In the genomic region with DNA sequence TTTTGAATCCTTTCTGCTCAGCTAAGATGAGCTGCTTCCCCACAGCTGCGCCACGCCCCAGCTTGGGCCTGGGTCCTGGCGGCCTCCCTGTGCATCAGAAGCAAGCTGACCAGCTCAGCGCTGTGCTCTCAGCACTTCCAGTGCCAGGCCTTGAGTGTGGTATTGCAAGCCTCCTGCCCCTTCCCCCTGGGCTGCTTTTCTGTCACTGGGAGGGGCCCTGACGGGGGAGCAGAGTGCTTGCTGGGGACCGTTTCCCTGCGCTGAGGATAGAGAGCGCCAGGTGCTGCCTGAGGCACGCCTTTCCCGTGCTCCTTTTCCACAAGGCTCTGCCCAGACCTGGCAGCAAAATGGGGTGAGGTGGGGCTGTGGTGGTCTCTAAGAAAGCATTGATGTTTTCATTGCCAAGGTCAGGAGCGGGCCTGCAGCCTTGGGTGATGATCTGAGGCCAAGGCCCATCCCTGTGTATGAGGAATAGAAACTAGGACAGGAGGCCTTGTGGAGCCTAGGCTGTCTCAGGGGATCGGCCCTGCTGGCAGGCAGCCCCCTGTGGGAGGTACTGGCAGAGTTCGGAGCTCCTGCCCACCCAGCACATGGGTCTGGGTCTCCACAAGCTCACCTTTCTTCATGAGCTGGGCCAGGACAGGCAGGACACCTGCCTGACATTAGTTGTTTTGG, we compare ENCODE assay signal across 25 cellular contexts. TPM values are rescaled to one million over a fixed set of nuclear protein-coding genes. Genes with fewer than 3 reads are reported as not detected.
A peak's percentile ranks its signal among the peaks of the same experiment; 100 is the strongest.
DNase-seq lines count a peak whose midpoint lies in the region; ATAC-seq, FAIRE-seq and TF ChIP-seq lines count a peak whose summit lies in the region.
"Had no signal": no experiment of that assay in that cellular context is flagged by ENCODE, and none has a peak within 500 bp of the region (broad histone marks: within the 10 kb centered on the region; RNA-seq: fewer than 3 reads in every experiment).

No MANE protein-coding gene starts in this region.

- H3K4me1 Mint-ChIP-seq in CD4-positive, alpha-beta memory T cell = peaks cover 8 to 26% (median 12%) of the 10 kb centered on the region in 4 donors
- H3K4me1 Mint-ChIP-seq: B cell had no signal

- H2AFZ ChIP-seq in K562 (ENCODE audit: low read depth, low read length) (no peak overlapping the region), neuronal stem cell (ENCODE audit: low read length) (no peak overlapping the region)

- H3K79me2 ChIP-seq in K562 (ENCODE audit: control insufficient read depth, insufficient read depth, low read length) = peaks cover 7% of the 10 kb centered on the region; the same call in 1 of the 3 replicates

- H2BK120ac ChIP-seq in neuronal stem cell (ENCODE audit: low read depth, low read length) = no peak overlapping the region

- H3K36me3 ChIP-seq in CD4-positive, alpha-beta memory T cell (ENCODE audit: insufficient read depth, low read length) = peaks cover 59% of the 10 kb centered on the region
- peaks cover 98% of the 10 kb centered on the region for H3K36me3 ChIP-seq in K562 (ENCODE audit: control insufficient read depth, insufficient read depth, low read length)
- H3K36me3 ChIP-seq in neuronal stem cell (replicated peaks in 1 of 2; ENCODE audit: control insufficient read depth in 2 of 2, insufficient read depth in 2 of 2, low read length in 2 of 2) = peaks cover 65 to 89% of the 10 kb centered on the region in 2 donors
- peaks cover 73% of the 10 kb centered on the region for H3K36me3 ChIP-seq in HAP-1 (replicated peaks)
- H3K36me3 ChIP-seq: breast epithelium had no signal

- DNase-seq in activated T-cell treated with anti-CD3 and anti-CD28 coated beads, Interleukin-2, amount 50 U/mL, for 48 hours = peak; percentile 10 to 11
- no peak for DNase-seq in activated T-cell treated with anti-CD3 and anti-CD28 coated beads, Interleukin-2, amount 50 U/mL, for 1 hour
- no peak for DNase-seq in CD4-positive, alpha-beta memory T cell
- DNase-seq in K562 (ENCODE audit: extremely low read depth in 1 of 4, low spot score in 3 of 4) = no peak
- DNase-seq in neuronal stem cell (ENCODE audit: low spot score) = no peak
- DNase-seq in HAP-1 (ENCODE audit: low spot score in 2 of 2) = no peak
- no peak for DNase-seq in HEK293T (ENCODE audit: extremely low spot score)
- DNase-seq in NCI-H82 treated with DMSO at 0.1 percent for 48 hours (lab: John Stamatoyannopoulos, UW; ENCODE audit: unreplicated experiment) = no peak
- DNase-seq: activated CD4-positive, alpha-beta T cell treated with anti-CD3 and anti-CD28 coated beads for 4 hours; activated effector memory CD4-positive, alpha-beta T cell treated with anti-CD3 and anti-CD28 coated beads, Interleukin-2, amount 50 U/mL, for 16 hours; amniotic stem cell; cortex of kidney; Kasumi-1; kidney; MV-4-11; NCI-H1694; NCI-H2171 treated with DMSO at 0.1 percent for 48 hours; NCI-H524 treated with DMSO at 0.1 percent for 48 hours had no signal

- in situ Hi-C loops in K562 (cut with MboI) = no loop called here
- in situ Hi-C loops in HAP-1 (cut with MboI; ENCODE audit: low sequenced_read_pairs) = loop anchor here (10.0 to 25.0 kb wide), 3 partner anchors 335 to 1190 kb away; no protein-coding TSS in a partner anchor

- no TSS peak for BruUV-seq in K562 (replicated peaks; lab: Mats Ljungman, UMichigan)

- H3K27me3 Mint-ChIP-seq in CD4-positive, alpha-beta memory T cell = no peaks in the 10 kb centered on the region
- H3K27me3 Mint-ChIP-seq: B cell had no signal

- H3K9me3 ChIP-seq in CD4-positive, alpha-beta memory T cell (ENCODE audit: control insufficient read depth in 1 of 2, low read length in 2 of 2) = no peaks in the 10 kb centered on the region
- H3K9me3 ChIP-seq in K562 (replicated peaks; ENCODE audit: control insufficient read depth, insufficient read depth, low read depth, low read length) (no peaks in the 10 kb centered on the region), neuronal stem cell (replicated peaks in 1 of 2; ENCODE audit: control insufficient read depth in 2 of 2, insufficient read depth in 1 of 2, low read depth in 1 of 2, low read length in 2 of 2) (peaks cover 0 to 2% of the 10 kb centered on the region in 2 donors), HAP-1 (no peaks in the 10 kb centered on the region)
- H3K9me3 ChIP-seq: A549, breast epithelium, suprapubic skin had no signal

- H3K27me3 ChIP-seq in CD4-positive, alpha-beta memory T cell (ENCODE audit: insufficient read depth, low read length) = no peaks in the 10 kb centered on the region
- H3K27me3 ChIP-seq in K562 (ENCODE audit: control insufficient read depth in 2 of 2, insufficient read depth in 2 of 2, low read length in 2 of 2) (no peaks in the 10 kb centered on the region), neuronal stem cell (ENCODE audit: control insufficient read depth in 3 of 3, insufficient read depth in 3 of 3, low read depth in 1 of 3, low read length in 3 of 3) (no peaks in the 10 kb centered on the region), HAP-1 (ENCODE audit: low read depth) (no peaks in the 10 kb centered on the region)
- H3K27me3 ChIP-seq: breast epithelium, suprapubic skin had no signal

- H4K91ac ChIP-seq in neuronal stem cell (ENCODE audit: low read depth, low read length, poor library complexity) = no peak overlapping the region

- no peaks in the 10 kb centered on the region for H3K9me3 Mint-ChIP-seq in CD4-positive, alpha-beta memory T cell

- H2AK5ac ChIP-seq in neuronal stem cell (ENCODE audit: low read depth, low read length) = peak overlapping the region; percentile 56

- FAIRE-seq in K562 (lab: Jason Lieb, UNC) = no peak
- FAIRE-seq: A549, GM12892, H1, kidney, RCC 7860 had no signal

- intact Hi-C loops in CD4-positive, alpha-beta memory T cell (cut with micrococcal nuclease) = no loop called here
- intact Hi-C loops in K562 (cut with micrococcal nuclease) = loop anchor here (10.0 kb wide), 1 partner anchor 1142 kb away; no protein-coding TSS in a partner anchor

- peak overlapping the region; percentile 38 for H3K14ac ChIP-seq in neuronal stem cell (ENCODE audit: low read length)

- H3K23ac ChIP-seq in neuronal stem cell (ENCODE audit: low read depth, low read length, poor library complexity) = peak overlapping the region; percentile 25

- POLR2A ChIA-PET in CD4-positive, alpha-beta memory T cell (lab: Charles Lee; ENCODE audit: partially characterized antibody) = interaction anchor here (1.6 to 1.7 kb wide), 3 partner anchors 8 to 40 kb away, joined by 3 to 4 read pairs (median 3); no protein-coding TSS in a partner anchor
- POLR2A ChIA-PET in K562 (lab: Yijun Ruan, JAX) (interaction anchor here (0.8 kb wide), 1 partner anchor 24 kb away, joined by 3 read pairs; no protein-coding TSS in a partner anchor), HEK293T (lab: Yijun Ruan, JAX) (no interaction called here)

- no peak for TF ChIP-seq POLR2A in K562 (conservative IDR thresholded peaks at IDR 0.05)

- no peak for TF ChIP-seq CTCF in K562 (IDR thresholded peaks at IDR 0.05 in 2 of 3, conservative IDR thresholded peaks at IDR 0.05 in 1 of 3; ENCODE audit: insufficient read depth in 2 of 3, low read depth in 1 of 3, low read length in 3 of 3)

- no peak overlapping the region for H3K4me3 ChIP-seq in CD4-positive, alpha-beta memory T cell (ENCODE audit: low read length in 2 of 2)
- no peak overlapping the region for H3K4me3 ChIP-seq in K562
- H3K4me3 ChIP-seq in neuronal stem cell (ENCODE audit: low read length in 2 of 2) = no peak overlapping the region
- no peak overlapping the region for H3K4me3 ChIP-seq in HAP-1
- H3K4me3 ChIP-seq: A549, breast epithelium, suprapubic skin had no signal

- H3K9me1 ChIP-seq in K562 (ENCODE audit: control insufficient read depth, insufficient read depth, low read length) = no peaks in the 10 kb centered on the region

- H3K27ac Mint-ChIP-seq in CD4-positive, alpha-beta memory T cell = peak overlapping the region in 5 of 7 donors; percentile 22 to 81 (median 38)
- H3K27ac Mint-ChIP-seq: B cell had no signal

- peaks cover 11% of the 10 kb centered on the region for H4K20me1 ChIP-seq in K562 (replicated peaks; ENCODE audit: control insufficient read depth, insufficient read depth, low read length)

- no peak overlapping the region for H2BK12ac ChIP-seq in neuronal stem cell (ENCODE audit: low read length)

- CTCF ChIA-PET in CD4-positive, alpha-beta memory T cell (lab: Charles Lee; ENCODE audit: partially characterized antibody) = interaction anchor here (0.9 to 1.5 kb wide), 3 partner anchors 9 to 31 kb away, joined by 3 read pairs; no protein-coding TSS in a partner anchor
- CTCF ChIA-PET in K562 (lab: Yijun Ruan, JAX; ENCODE audit: low intra/inter-chr PET ratio) = no interaction called here
- CTCF ChIA-PET in HEK293T (lab: Yijun Ruan, JAX) = no interaction called here

- H3K27ac ChIP-seq in CD4-positive, alpha-beta memory T cell (ENCODE audit: low read depth, low read length) = no peak overlapping the region
- H3K27ac ChIP-seq in K562 (ENCODE audit: extremely low read depth, low read depth, low read length) (no peak overlapping the region), neuronal stem cell (replicated peaks; ENCODE audit: low read length) (no peak overlapping the region)
- H3K27ac ChIP-seq: A549, breast epithelium, suprapubic skin had no signal

- no peak overlapping the region for H3K18ac ChIP-seq in neuronal stem cell (ENCODE audit: low read length)

- H3K4me1 ChIP-seq in CD4-positive, alpha-beta memory T cell (ENCODE audit: insufficient read depth, low read length) = peaks cover 3% of the 10 kb centered on the region
- H3K4me1 ChIP-seq in K562 (replicated peaks in 1 of 2; ENCODE audit: control insufficient read depth in 2 of 2, insufficient read depth in 2 of 2, low read length in 2 of 2) = peaks cover 0 to 4% of the 10 kb centered on the region in 2 experiments; a peak in 1 of 5 replicates
- no peaks in the 10 kb centered on the region for H3K4me1 ChIP-seq in neuronal stem cell (ENCODE audit: control insufficient read depth in 2 of 2, insufficient read depth in 1 of 2, low read depth in 1 of 2, low read length in 2 of 2)
- no peaks in the 10 kb centered on the region for H3K4me1 ChIP-seq in HAP-1
- H3K4me1 ChIP-seq: A549, breast epithelium, suprapubic skin had no signal

- ATAC-seq in K562 = no peak
- ATAC-seq: A549 had no signal

- H2BK15ac ChIP-seq in neuronal stem cell (ENCODE audit: low read length) = no peak overlapping the region

- H3K4me2 ChIP-seq in K562 (ENCODE audit: insufficient read depth, low read length) = no peak overlapping the region
- H3K4me2 ChIP-seq in neuronal stem cell (ENCODE audit: insufficient read depth, low read length, poor library complexity, severe bottlenecking) = no peak overlapping the region
- H3K4me2 ChIP-seq: A549 had no signal

- H2BK5ac ChIP-seq in neuronal stem cell (ENCODE audit: low read length) = no peak overlapping the region

- no peak overlapping the region for H3K4ac ChIP-seq in neuronal stem cell (ENCODE audit: low read length)

- no peak for TF ChIP-seq EP300 in K562 (IDR thresholded peaks at IDR 0.05; ENCODE audit: low read length)

- no peak overlapping the region for H3K9ac ChIP-seq in K562 (ENCODE audit: insufficient read depth in 1 of 2, low read depth in 2 of 2, low read length in 2 of 2)
- H3K9ac ChIP-seq in neuronal stem cell (ENCODE audit: low read depth, low read length, poor library complexity) = no peak overlapping the region

- TF ChIP-seq RAD21 in K562 (CRISPR knock-in tag; conservative IDR thresholded peaks at IDR 0.05 in 1 of 2, IDR thresholded peaks at IDR 0.05 in 1 of 2) = no peak

- H3K79me1 ChIP-seq in neuronal stem cell (ENCODE audit: low read depth, low read length) = peaks cover 12% of the 10 kb centered on the region

- 98% methylated on average over 11 of the region's 13 CpGs for WGBS in K562 (ENCODE audit: insufficient coverage, low coverage, missing lambda C conversion rate)
- WGBS in neuronal stem cell (ENCODE audit: extremely low coverage in 2 of 2, insufficient read length in 2 of 2, insufficient replicate concordance in 1 of 2), 2 donors = no CpG with 5 or more reads among the region's 13 CpGs

- no peak overlapping the region for H4K8ac ChIP-seq in neuronal stem cell (ENCODE audit: low read depth, low read length)

- H3K36me3 Mint-ChIP-seq in CD4-positive, alpha-beta memory T cell = peaks cover 14 to 72% of the 10 kb centered on the region in 2 donors

- no peak overlapping the region for H3K4me3 Mint-ChIP-seq in CD4-positive, alpha-beta memory T cell
- H3K4me3 Mint-ChIP-seq: B cell had no signal

RNA-seq across cellular contexts. Expression of a gene that starts 29.7 kb away (rescaled TPM):
- 10 to 100 TPM; 88.4 to 94.0 TPM for total RNA-seq in CD4-positive, alpha-beta memory T cell
- polyA plus RNA-seq in CD4-positive, alpha-beta memory T cell = 10 to 100 TPM; 10.0 to 16.0 TPM
- 337 and 699 TPM in 2 replicates for total RNA-seq in K562 (2011; cell fraction: chromatin; rRNA removed; ENCODE audit: low replicate concordance)
- total RNA-seq in K562 (2011; cell fraction: nucleolus; rRNA removed) = 179 and 196 TPM in 2 replicates
- 243 and 244 TPM in 2 replicates for total RNA-seq in K562 (2011; cell fraction: nucleoplasm; rRNA removed)
- total RNA-seq in K562 (2014; rRNA removed) (78.2 and 82.6 TPM in 2 replicates), K562 (2014; rRNA removed; fragmentation: Illumina TruSeq; extraction: Trizol) (67.6 and 81.1 TPM in 2 replicates), K562 (2015; rRNA removed; fragmentation: Illumina TruSeq; extraction: Trizol) (73.9 and 83.8 TPM in 2 replicates), K562 (2021) (101 and 113 TPM in 2 replicates)
- polyA plus RNA-seq in K562 (2011; rRNA removed) (151 and 192 TPM in 2 replicates), K562 (2014; fragmentation: Illumina TruSeq; extraction: Trizol) (128 and 149 TPM in 2 replicates), K562 (2014; fragmentation: Nextera tagmentation; extraction: Ambion mirVana) (10 to 100 TPM; 17.7 to 25.3 TPM), K562 (2014; rRNA removed) (77.3 and 95.9 TPM in 2 replicates)
- polyA plus RNA-seq in K562 (2011; cell fraction: cytosol; rRNA removed) = 128 and 145 TPM in 2 replicates
- 458 and 560 TPM in 2 replicates for polyA plus RNA-seq in K562 (2011; cell fraction: nucleus; rRNA removed)
- polyA plus RNA-seq in K562 (2012) = 62.8 and 102 TPM in 2 replicates
- polyA minus RNA-seq in K562 (2011; rRNA and poly(A)+ RNA removed) = 241 and 345 TPM in 2 replicates
- 104 and 113 TPM in 2 replicates for polyA minus RNA-seq in K562 (2011; cell fraction: cytosol; rRNA and poly(A)+ RNA removed)
- 100 and 315 TPM in 2 replicates for polyA minus RNA-seq in K562 (2011; cell fraction: nucleus; rRNA and poly(A)+ RNA removed)
- 36.5 TPM for polyA plus RNA-seq in neuronal stem cell (2013, experiment 1 of 2)
- polyA plus RNA-seq in neuronal stem cell (2013, experiment 2 of 2) = 36.0 TPM

RNA-seq across cellular contexts. Expression of a gene that starts 47.5 kb away (rescaled TPM):
- total RNA-seq in CD4-positive, alpha-beta memory T cell = 10 to 100 TPM; 94.2 to 99.3 TPM
- 10 to 100 TPM; 57.9 to 95.8 TPM for polyA plus RNA-seq in CD4-positive, alpha-beta memory T cell
- 15.8 and 27.5 TPM in 2 replicates for total RNA-seq in K562 (2011; cell fraction: chromatin; rRNA removed; ENCODE audit: low replicate concordance)
- 14.7 and 18.3 TPM in 2 replicates for total RNA-seq in K562 (2011; cell fraction: nucleolus; rRNA removed)
- 14.1 and 15.6 TPM in 2 replicates for total RNA-seq in K562 (2011; cell fraction: nucleoplasm; rRNA removed)
- 18.9 and 20.5 TPM in 2 replicates for total RNA-seq in K562 (2014; rRNA removed)
- 19.9 and 20.1 TPM in 2 replicates for total RNA-seq in K562 (2014; rRNA removed; fragmentation: Illumina TruSeq; extraction: Trizol)
- total RNA-seq in K562 (2015; rRNA removed; fragmentation: Illumina TruSeq; extraction: Trizol) = 18.6 and 21.9 TPM in 2 replicates
- 22.1 and 23.1 TPM in 2 replicates for total RNA-seq in K562 (2021)
- 25.6 and 30.3 TPM in 2 replicates for polyA plus RNA-seq in K562 (2011; rRNA removed)
- polyA plus RNA-seq in K562 (2011; cell fraction: cytosol; rRNA removed) = 12.0 and 18.5 TPM in 2 replicates
- polyA plus RNA-seq in K562 (2011; cell fraction: nucleus; rRNA removed) = 8.0 and 10.4 TPM in 2 replicates
- 14.9 and 15.5 TPM in 2 replicates for polyA plus RNA-seq in K562 (2012)
- polyA plus RNA-seq in K562 (2014; fragmentation: Illumina TruSeq; extraction: Trizol) = 26.3 and 27.9 TPM in 2 replicates
- polyA plus RNA-seq in K562 (2014; fragmentation: Nextera tagmentation; extraction: Ambion mirVana) = 1 to 10 TPM; 4.6 to 5.3 TPM
- 21.7 and 23.0 TPM in 2 replicates for polyA plus RNA-seq in K562 (2014; rRNA removed)
- polyA minus RNA-seq in K562 (2011; rRNA and poly(A)+ RNA removed) = 37.9 and 40.4 TPM in 2 replicates
- polyA minus RNA-seq in K562 (2011; cell fraction: cytosol; rRNA and poly(A)+ RNA removed) = 17.8 and 20.6 TPM in 2 replicates
- polyA minus RNA-seq in K562 (2011; cell fraction: nucleus; rRNA and poly(A)+ RNA removed) = 9.7 and 11.4 TPM in 2 replicates
- polyA plus RNA-seq in neuronal stem cell (2013, experiment 1 of 2) = 17.4 TPM
- polyA plus RNA-seq in neuronal stem cell (2013, experiment 2 of 2) = 17.2 TPM

Comparison
In these comparisons a context has a peak if more than half of its experiments do, and no peak if none do; other contexts are left out.
1. DNase-seq: peak in activated T-cell treated with anti-CD3 and anti-CD28 coated beads, Interleukin-2, amount 50 U/mL, for 48 hours (2 of 2); none in activated T-cell treated with anti-CD3 and anti-CD28 coated beads, Interleukin-2, amount 50 U/mL, for 1 hour (single experiment), CD4-positive, alpha-beta memory T cell (0 of 5), K562 (0 of 4), neuronal stem cell (single experiment), HAP-1 (0 of 2), HEK293T (single experiment) and NCI-H82 treated with DMSO at 0.1 percent for 48 hours (single experiment).